Comparison of ENCODE assay signal across 8 cellular contexts in the genomic region with DNA sequence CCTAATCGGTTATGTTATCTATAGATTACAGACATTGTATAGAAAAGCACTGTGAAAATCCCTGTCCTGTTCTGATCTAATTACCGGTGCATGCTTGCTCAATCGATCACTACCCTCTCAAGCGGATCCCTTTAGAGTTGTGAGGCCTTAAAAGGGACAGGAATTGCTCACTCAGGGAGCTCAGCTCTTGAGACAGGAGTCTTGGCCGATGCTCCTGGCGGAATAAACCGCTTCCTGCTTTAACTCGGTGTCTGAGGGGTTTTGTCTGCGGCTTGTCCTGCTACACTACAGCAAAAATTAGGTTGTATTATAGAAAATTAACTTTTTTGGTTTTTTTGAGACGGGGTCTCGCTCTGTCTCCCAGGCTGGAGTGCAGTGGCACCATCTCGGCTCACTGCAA. TPM values are rescaled to one million over a fixed set of nuclear protein-coding genes. Genes with fewer than 3 reads are reported as not detected.
A peak's percentile ranks its signal among the peaks of the same experiment; 100 is the strongest.
DNase-seq lines count a peak whose midpoint lies in the region; ATAC-seq, FAIRE-seq and TF ChIP-seq lines count a peak whose summit lies in the region.
"Not testable (repeated sequence)": the region's sequence is repeated elsewhere in the genome, so short reads cannot be mapped to it uniquely, and the experiment has no call there.

No MANE protein-coding gene starts in this region.

- CTCF ChIA-PET in H1 (lab: Charles Lee; ENCODE audit: partially characterized antibody) = interaction anchor here (0.6 to 2.7 kb wide), 15 partner anchors 9 to 127 kb away, joined by 3 to 14 read pairs (median 7); no protein-coding TSS in a partner anchor

- not testable (repeated sequence) for H3F3A ChIP-seq in SU-DHL-6 (ENCODE audit: insufficient read depth)

- H3K9me3 ChIP-seq in CD4-positive, CD25-positive, alpha-beta regulatory T cell (ENCODE audit: control insufficient read depth in 2 of 2, low read length in 2 of 2); SU-DHL-6 (ENCODE audit: insufficient read depth, low read length); H1 (ENCODE audit: insufficient read depth in 2 of 2, low read depth in 1 of 2, low read length in 1 of 2); trophoblast cell (ENCODE audit: insufficient read depth, low read depth, low read length); testis: not testable (repeated sequence)

- not testable (repeated sequence) for H3K9me2 ChIP-seq in SU-DHL-6 (replicated peaks; ENCODE audit: insufficient read depth, low read length)

- H2BK5ac ChIP-seq in H1 (ENCODE audit: low read depth, low read length); mesendoderm (ENCODE audit: low read length); trophoblast cell (ENCODE audit: low read depth, low read length, poor library complexity): not testable (repeated sequence)

- peaks cover 22% of the 10 kb centered on the region for H3K36me3 Mint-ChIP-seq in CD4-positive, CD25-positive, alpha-beta regulatory T cell

- H3K79me1 ChIP-seq in H1 (ENCODE audit: low read depth, low read length); mesendoderm (ENCODE audit: low read length); trophoblast cell (ENCODE audit: low read length): not testable (repeated sequence)

- H3K27me3 ChIP-seq in CD4-positive, CD25-positive, alpha-beta regulatory T cell (ENCODE audit: control insufficient read depth, insufficient read depth, low read length); KMS-11 (ENCODE audit: insufficient read depth, low read depth); SU-DHL-6 (ENCODE audit: low read length); H1 (replicated peaks in 1 of 4; ENCODE audit: control insufficient read depth in 3 of 4, extremely low read depth in 1 of 4, insufficient read depth in 3 of 4, low read length in 3 of 4); mesendoderm (ENCODE audit: insufficient read depth, low read length, poor library complexity); trophoblast cell (ENCODE audit: insufficient read depth, low read length); testis: not testable (repeated sequence)

- H4K91ac ChIP-seq in H1 (replicated peaks; ENCODE audit: insufficient read length, low read length); trophoblast cell (ENCODE audit: low read depth, low read length): not testable (repeated sequence)

- H4K8ac ChIP-seq in H1 (ENCODE audit: extremely low read depth, insufficient read depth, low read length); mesendoderm (ENCODE audit: low read depth, low read length): not testable (repeated sequence)
- H4K8ac ChIP-seq in trophoblast cell (ENCODE audit: low read depth, low read length) = peak overlapping the region; percentile 49

- not testable (repeated sequence) for H3K23ac ChIP-seq in H1 (ENCODE audit: insufficient read length); mesendoderm (ENCODE audit: low read length); trophoblast cell (ENCODE audit: low read length)

- not testable (repeated sequence) for H3K14ac ChIP-seq in H1 (ENCODE audit: insufficient read length); trophoblast cell (ENCODE audit: low read length)

- H3K4me1 ChIP-seq in CD4-positive, CD25-positive, alpha-beta regulatory T cell (ENCODE audit: control insufficient read depth, insufficient read depth, low read length, poor library complexity, severe bottlenecking) = peaks cover 36% of the 10 kb centered on the region
- peaks cover 27% of the 10 kb centered on the region for H3K4me1 ChIP-seq in KMS-11 (ENCODE audit: low read depth, poor library complexity, severe bottlenecking)
- not testable (repeated sequence) for H3K4me1 ChIP-seq in H1 (replicated peaks in 1 of 4; ENCODE audit: control insufficient read depth in 3 of 4, insufficient read depth in 4 of 4, low read length in 3 of 4); mesendoderm (ENCODE audit: control insufficient read depth, low read depth, low read length)
- peaks cover 5 to 10% of the 10 kb centered on the region in 2 experiments for H3K4me1 ChIP-seq in trophoblast cell (ENCODE audit: control insufficient read depth in 1 of 2, insufficient read depth in 2 of 2, low read length in 2 of 2)
- H3K4me1 ChIP-seq in testis = peaks cover 11% of the 10 kb centered on the region

- H4K5ac ChIP-seq in H1 (ENCODE audit: insufficient read length, low read depth, low read length); mesendoderm (ENCODE audit: low read length): not testable (repeated sequence)

- not testable (repeated sequence) for H3K4me3 Mint-ChIP-seq in CD4-positive, CD25-positive, alpha-beta regulatory T cell

- not testable (repeated sequence) for TF ChIP-seq RAD21 in H1 (IDR thresholded peaks at IDR 0.05 in 1 of 2, conservative IDR thresholded peaks at IDR 0.05 in 1 of 2; ENCODE audit: low read depth in 2 of 2, low read length in 2 of 2)

- H2BK20ac ChIP-seq in H1 (ENCODE audit: low read length) = not testable (repeated sequence)

- peaks cover 16% of the 10 kb centered on the region for H3K27me3 Mint-ChIP-seq in CD4-positive, CD25-positive, alpha-beta regulatory T cell

- H2BK12ac ChIP-seq in H1 (ENCODE audit: low read depth, low read length); trophoblast cell (ENCODE audit: low read length): not testable (repeated sequence)

- not testable (repeated sequence) for H2AK5ac ChIP-seq in H1 (ENCODE audit: low read depth, low read length); mesendoderm (ENCODE audit: low read length); trophoblast cell (ENCODE audit: low read length)

- H3K27ac ChIP-seq in 22Rv1 (peak overlapping the region; percentile 97), testis (peak overlapping the region; percentile 91 to 98)
- peak overlapping the region; percentile 99 for H3K27ac ChIP-seq in CD4-positive, CD25-positive, alpha-beta regulatory T cell (ENCODE audit: insufficient read depth, low read length, poor library complexity, severe bottlenecking)
- not testable (repeated sequence) for H3K27ac ChIP-seq in KMS-11; SU-DHL-6 (ENCODE audit: low read depth, low read length); H1 (ENCODE audit: low read depth, low read length); mesendoderm (ENCODE audit: low read depth, low read length); trophoblast cell (ENCODE audit: low read depth, low read length)

- not testable (repeated sequence) for H3K4ac ChIP-seq in H1 (replicated peaks; ENCODE audit: insufficient read length, low read depth, low read length); mesendoderm (ENCODE audit: low read depth, low read length); trophoblast cell (ENCODE audit: low read depth, low read length)

- peaks cover 35% of the 10 kb centered on the region for H3K79me2 ChIP-seq in KMS-11 (ENCODE audit: insufficient read depth, low read depth)
- peaks cover 38% of the 10 kb centered on the region for H3K79me2 ChIP-seq in SU-DHL-6 (ENCODE audit: insufficient read depth, low read length)
- H3K79me2 ChIP-seq in H1 (ENCODE audit: control insufficient read depth in 1 of 2, insufficient read depth in 2 of 2, low read length in 2 of 2) = peaks cover 33 to 36% of the 10 kb centered on the region in 2 experiments
- peaks cover 34% of the 10 kb centered on the region for H3K79me2 ChIP-seq in mesendoderm (ENCODE audit: control insufficient read depth, insufficient read depth, low read length)
- peaks cover 19% of the 10 kb centered on the region for H3K79me2 ChIP-seq in trophoblast cell (ENCODE audit: control insufficient read depth, insufficient read depth, low read length, poor library complexity)

- POLR2A ChIA-PET in H1 (lab: Charles Lee; ENCODE audit: partially characterized antibody) = interaction anchor here (1.6 to 2.7 kb wide), 16 partner anchors 13 to 112 kb away, joined by 4 to 25 read pairs (median 18); a partner anchor contains a TSS

- H3K56ac ChIP-seq in H1 (replicated peaks; ENCODE audit: insufficient read length, low read depth, low read length) = not testable (repeated sequence)
- H3K56ac ChIP-seq in mesendoderm (ENCODE audit: low read length) = peak overlapping the region; percentile 34

- TF ChIP-seq CTCF in 22Rv1 (IDR thresholded peaks at IDR 0.05); KMS-11 (conservative IDR thresholded peaks at IDR 0.05; ENCODE audit: low read depth, low read length); SU-DHL-6 (IDR thresholded peaks at IDR 0.05; ENCODE audit: insufficient read depth, low read length, poor library complexity, severe bottlenecking); H1 (IDR thresholded peaks at IDR 0.05; ENCODE audit: control extremely low read depth in 1 of 3, insufficient read depth in 1 of 3, low read depth in 1 of 3, low read length in 3 of 3); testis (IDR thresholded peaks at IDR 0.05): not testable (repeated sequence)

- not testable (repeated sequence) for H3K18ac ChIP-seq in H1 (ENCODE audit: extremely low read depth, low read length); trophoblast cell (ENCODE audit: low read length)
- H3K18ac ChIP-seq in mesendoderm (ENCODE audit: low read length) = peak overlapping the region; percentile 28

- ATAC-seq in CD4-positive, CD25-positive, alpha-beta regulatory T cell (ENCODE audit: low read depth in 2 of 2) = not testable (repeated sequence)

- H3K4me3 ChIP-seq in CD4-positive, CD25-positive, alpha-beta regulatory T cell (ENCODE audit: low read depth, low read length); KMS-11 (IDR thresholded peaks at IDR 0.05; ENCODE audit: insufficient read depth, low read depth, low read length); SU-DHL-6 (ENCODE audit: insufficient read depth, low read length, poor library complexity, severe bottlenecking); H1 (ENCODE audit: extremely low read depth in 1 of 4, insufficient read depth in 2 of 4, low read depth in 3 of 4, low read length in 4 of 4); mesendoderm (ENCODE audit: low read length); trophoblast cell (ENCODE audit: low read depth, low read length): not testable (repeated sequence)
- H3K4me3 ChIP-seq in testis = peak overlapping the region in 1 of 2 donors; percentile 96

- not testable (repeated sequence) for H2BK15ac ChIP-seq in H1 (ENCODE audit: low read length); mesendoderm (replicated peaks; ENCODE audit: low read depth)

- not testable (repeated sequence) for H3K9me3 Mint-ChIP-seq in CD4-positive, CD25-positive, alpha-beta regulatory T cell

- H2AFZ ChIP-seq in KMS-11 (ENCODE audit: low read depth) (peak overlapping the region; percentile 84; the same call in 1 of the 2 replicates), SU-DHL-6 (ENCODE audit: low read depth, low read length, severe bottlenecking) (peak overlapping the region; percentile 100), H1 (ENCODE audit: low read length) (peak overlapping the region; percentile 33; the same call in 1 of the 2 replicates)
- not testable (repeated sequence) for H2AFZ ChIP-seq in trophoblast cell (ENCODE audit: insufficient read depth, low read length, poor library complexity)

- H3K23me2 ChIP-seq in H1 (ENCODE audit: low read depth, low read length) = not testable (repeated sequence)

- TF ChIP-seq EP300 in H1 (IDR thresholded peaks at IDR 0.05; ENCODE audit: borderline replicate concordance in 1 of 2, low read depth in 2 of 2, low read length in 2 of 2) = not testable (repeated sequence)

- not testable (repeated sequence) for H3K36me3 ChIP-seq in CD4-positive, CD25-positive, alpha-beta regulatory T cell (ENCODE audit: control insufficient read depth, insufficient read depth, low read length); KMS-11 (ENCODE audit: insufficient read depth); SU-DHL-6 (ENCODE audit: low read length); H1 (ENCODE audit: control insufficient read depth in 2 of 4, insufficient read depth in 4 of 4, low read length in 3 of 4); mesendoderm (ENCODE audit: control insufficient read depth, insufficient read depth, low read length); trophoblast cell (ENCODE audit: control insufficient read depth in 1 of 2, insufficient read depth in 2 of 2, low read length in 2 of 2); testis (ENCODE audit: low read depth, missing control alignments)

- WGBS in H1 (ENCODE audit: extremely low coverage in 1 of 2, insufficient coverage in 1 of 2, insufficient read length in 1 of 2, insufficient replicate concordance in 2 of 2, low coverage in 1 of 2, low lambda C conversion rate in 2 of 2, missing lambda C conversion rate in 1 of 2), 2 experiments = 85% methylated on average over 12 of the region's 12 CpGs; no CpG with 5 or more reads in 1 of the 2 experiments
- WGBS in mesendoderm (ENCODE audit: extremely low coverage, insufficient coverage, low lambda C conversion rate) = no CpG with 5 or more reads among the region's 12 CpGs
- no CpG with 5 or more reads among the region's 12 CpGs for WGBS in trophoblast cell (ENCODE audit: extremely low coverage, insufficient coverage, insufficient read length)
- WGBS in testis, 2 donors = 91 to 92% methylated on average over 12 of the region's 12 CpGs

- H3K9ac ChIP-seq in KMS-11; SU-DHL-6 (ENCODE audit: low read length); H1 (replicated peaks in 1 of 4; ENCODE audit: extremely low read depth in 1 of 4, low read depth in 3 of 4, low read length in 3 of 4); mesendoderm (ENCODE audit: low read length); trophoblast cell (ENCODE audit: low read length): not testable (repeated sequence)

- H2BK120ac ChIP-seq in H1 (replicated peaks; ENCODE audit: low read depth, low read length); mesendoderm (ENCODE audit: low read depth, low read length); trophoblast cell (ENCODE audit: insufficient read depth, low read length, poor library complexity): not testable (repeated sequence)

- H3K4me2 ChIP-seq in KMS-11; SU-DHL-6 (ENCODE audit: low read depth, low read length, poor library complexity, severe bottlenecking); H1 (ENCODE audit: insufficient read depth in 1 of 2, low read depth in 2 of 2, low read length in 2 of 2); mesendoderm (ENCODE audit: low read length); trophoblast cell (ENCODE audit: low read length): not testable (repeated sequence)

- not testable (repeated sequence) for H4K12ac ChIP-seq in trophoblast cell (ENCODE audit: low read depth, low read length)

- H4K20me1 ChIP-seq in KMS-11 (ENCODE audit: insufficient read depth) (peaks cover 27% of the 10 kb centered on the region), SU-DHL-6 (ENCODE audit: low read depth, low read length) (peaks cover 27% of the 10 kb centered on the region), H1 (replicated peaks in 1 of 2; ENCODE audit: control insufficient read depth in 1 of 2, insufficient read depth in 2 of 2, low read length in 2 of 2) (peaks cover 21 to 26% of the 10 kb centered on the region in 2 experiments)

- DNase-seq in CD4-positive, CD25-positive, alpha-beta regulatory T cell; H1 (ENCODE audit: low read depth in 1 of 2, low spot score in 2 of 2); mesendoderm; trophoblast cell; testis: not testable (repeated sequence)

- peaks cover 11 to 42% (median 26%) of the 10 kb centered on the region in 4 donors for H3K4me1 Mint-ChIP-seq in CD4-positive, CD25-positive, alpha-beta regulatory T cell

- H3K27ac Mint-ChIP-seq in CD4-positive, CD25-positive, alpha-beta regulatory T cell = not testable (repeated sequence)

- not testable (repeated sequence) for FAIRE-seq in H1 (lab: Jason Lieb, UNC)

- intact Hi-C loops in testis (cut with DNase I; ENCODE audit: low total_unique reads) = not testable (repeated sequence)

- TF ChIP-seq POLR2A in H1 (IDR thresholded peaks at IDR 0.05; ENCODE audit: control extremely low read depth in 1 of 2, low read depth in 2 of 2, low read length in 2 of 2); testis (IDR thresholded peaks at IDR 0.05): not testable (repeated sequence)

RNA-seq across cellular contexts. Expression of a gene that starts 1.1 kb away (rescaled TPM):
- 376 TPM for total RNA-seq in CD4-positive, CD25-positive, alpha-beta regulatory T cell
- polyA plus RNA-seq in CD4-positive, CD25-positive, alpha-beta regulatory T cell = 1,000 to 10,000 TPM; 1,002 to 1,224 (median 1,189) TPM
- total RNA-seq in H1 (2021; fragmentation: NEBNext Ultra II Directional; extraction: Animal tissue kit (Norgen Biotek cat#: 25700)) = 413 and 423 TPM in 2 replicates
- polyA plus RNA-seq in H1 (2011; rRNA removed) (417 and 556 TPM in 2 replicates), testis (ENCODE audit: insufficient read depth, low read depth, low replicate concordance) (618 TPM)
- polyA plus RNA-seq in H1 (2011; cell fraction: cytosol; rRNA removed) = 336 TPM
- 245 TPM for polyA plus RNA-seq in H1 (2011; cell fraction: nucleus; rRNA removed)
- 316 to 392 TPM (median 338 TPM) in 4 replicates for polyA plus RNA-seq in H1 (2012, experiment 1 of 2)
- 298 TPM for polyA plus RNA-seq in H1 (2012, experiment 2 of 2)
- 745 TPM for polyA plus RNA-seq in H1 (2013, experiment 1 of 2)
- polyA plus RNA-seq in H1 (2013, experiment 2 of 2) = 748 TPM
- polyA minus RNA-seq in H1 (2011; rRNA and poly(A)+ RNA removed) = 292 and 323 TPM in 2 replicates
- polyA minus RNA-seq in H1 (2011; cell fraction: cytosol; rRNA and poly(A)+ RNA removed) = 136 TPM
- 134 TPM for polyA minus RNA-seq in H1 (2011; cell fraction: nucleus; rRNA and poly(A)+ RNA removed)
- polyA plus RNA-seq in mesendoderm (2013, experiment 1 of 2) = 365 TPM
- 358 TPM for polyA plus RNA-seq in mesendoderm (2013, experiment 2 of 2)
- 538 and 588 TPM in 2 replicates for polyA plus RNA-seq in trophoblast cell (2013)
- total RNA-seq in testis = 100 to 1,000 TPM; 407 to 440 TPM

RNA-seq across cellular contexts. Expression of a gene that starts 33.1 kb away (rescaled TPM):
- 21.4 TPM for total RNA-seq in CD4-positive, CD25-positive, alpha-beta regulatory T cell
- polyA plus RNA-seq in CD4-positive, CD25-positive, alpha-beta regulatory T cell = 1 to 10 TPM; 3.8 to 9.0 (median 5.0) TPM
- total RNA-seq in H1 (2021; fragmentation: NEBNext Ultra II Directional; extraction: Animal tissue kit (Norgen Biotek cat#: 25700)) = 27.6 and 29.0 TPM in 2 replicates
- polyA plus RNA-seq in H1 (2011; rRNA removed) (8.6 and 11.4 TPM in 2 replicates), testis (ENCODE audit: insufficient read depth, low read depth, low replicate concordance) (26.0 TPM)
- 10.6 TPM for polyA plus RNA-seq in H1 (2011; cell fraction: cytosol; rRNA removed)
- polyA plus RNA-seq in H1 (2011; cell fraction: nucleus; rRNA removed) = 32.8 TPM
- polyA plus RNA-seq in H1 (2012, experiment 1 of 2) = 12.5 to 15.2 TPM (median 14.4 TPM) in 4 replicates
- polyA plus RNA-seq in H1 (2012, experiment 2 of 2) = 9.2 TPM
- 9.3 TPM for polyA plus RNA-seq in H1 (2013, experiment 1 of 2)
- 9.3 TPM for polyA plus RNA-seq in H1 (2013, experiment 2 of 2)
- 27.3 and 32.4 TPM in 2 replicates for polyA minus RNA-seq in H1 (2011; rRNA and poly(A)+ RNA removed)
- 17.9 TPM for polyA minus RNA-seq in H1 (2011; cell fraction: cytosol; rRNA and poly(A)+ RNA removed)
- polyA minus RNA-seq in H1 (2011; cell fraction: nucleus; rRNA and poly(A)+ RNA removed) = 23.5 TPM
- 11.1 TPM for polyA plus RNA-seq in mesendoderm (2013, experiment 1 of 2)
- 11.3 TPM for polyA plus RNA-seq in mesendoderm (2013, experiment 2 of 2)
- polyA plus RNA-seq in trophoblast cell (2013) = 4.6 and 4.8 TPM in 2 replicates
- 10 to 100 TPM; 40.5 to 73.5 TPM for total RNA-seq in testis
